Comparison of ENCODE assay signal across 18 cellular contexts in the genomic region with DNA sequence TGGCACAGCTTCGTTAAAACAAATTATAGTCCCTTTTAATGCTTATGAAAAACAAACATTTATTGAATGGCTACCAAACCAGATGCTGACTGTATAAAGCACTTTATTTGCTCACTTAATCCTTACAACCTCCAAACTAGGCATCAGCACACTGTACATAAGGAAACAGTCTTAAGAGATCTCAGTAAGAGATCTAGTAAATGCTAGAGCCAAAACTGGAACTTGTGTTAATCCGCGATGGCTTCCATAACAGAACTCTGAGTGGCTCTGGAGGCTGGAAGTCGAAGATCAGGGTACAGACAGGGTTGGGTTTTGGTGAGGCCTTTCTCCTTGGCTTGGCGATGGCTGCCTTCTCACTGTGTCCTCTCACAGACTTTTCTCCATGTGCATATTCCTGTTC. TPM values are rescaled to one million over a fixed set of nuclear protein-coding genes. Genes with fewer than 3 reads are reported as not detected.
DNase-seq lines count a peak whose midpoint lies in the region; ATAC-seq, FAIRE-seq and TF ChIP-seq lines count a peak whose summit lies in the region.
"Had no signal": no experiment of that assay in that cellular context is flagged by ENCODE, and none has a peak within 500 bp of the region (broad histone marks: within the 10 kb centered on the region; RNA-seq: fewer than 3 reads in every experiment).

No MANE protein-coding gene starts in this region.

- H3K4me1 Mint-ChIP-seq in CD8-positive, alpha-beta T cell (ENCODE audit: low read depth), result peaks cover 63% of the 10 kb centered on the region
- peaks cover 13% of the 10 kb centered on the region for H3K4me1 Mint-ChIP-seq in MCF 10A (ENCODE audit: insufficient read depth, unreplicated experiment)
- peaks cover 38% of the 10 kb centered on the region for H3K4me1 Mint-ChIP-seq in activated CD4-positive, alpha-beta memory T cell treated with anti-CD3 and anti-CD28 coated beads for 36 hours (ENCODE audit: low read depth)

- H3K9me3 Mint-ChIP-seq in CD8-positive, alpha-beta T cell, result no peaks in the 10 kb centered on the region
- no peaks in the 10 kb centered on the region for H3K9me3 Mint-ChIP-seq in MCF 10A (ENCODE audit: unreplicated experiment)
- no peaks in the 10 kb centered on the region for H3K9me3 Mint-ChIP-seq in activated CD4-positive, alpha-beta memory T cell treated with anti-CD3 and anti-CD28 coated beads for 36 hours
- H3K9me3 Mint-ChIP-seq: HFFc6 had no signal

- no peak for DNase-seq in CD8-positive, alpha-beta T cell
- DNase-seq in NCI-H82 (lab: John Stamatoyannopoulos, UW), result peak; percentile 80
- no peak for DNase-seq in RWPE1 (ENCODE audit: low spot score)
- DNase-seq in MCF 10A (ENCODE audit: unreplicated experiment), result no peak
- DNase-seq in activated CD4-positive, alpha-beta memory T cell treated with anti-CD3 and anti-CD28 coated beads for 36 hours, result no peak
- DNase-seq: GM23248, HFFc6, Kasumi-1, NCI-H1436, NCI-H2081 treated with DMSO at 0.1 percent for 48 hours, NCI-H226, NCI-H526 had no signal

- no peak for ATAC-seq in CD8-positive, alpha-beta T cell
- ATAC-seq in activated CD4-positive, CD25-positive, alpha-beta regulatory T cell treated with anti-CD3 and anti-CD28 coated beads, Interleukin-2, amount 50 U/mL, for 24 hours, result no peak
- ATAC-seq: Right ventricle myocardium inferior, SK-N-SH treated with all-trans-retinoic acid at 6 μM for 48 hours had no signal

- intact Hi-C loops in CD8-positive, alpha-beta T cell (cut with DNase I, micrococcal nuclease), result no loop called here
- intact Hi-C loops in MCF 10A (cut with micrococcal nuclease), result no loop called here
- intact Hi-C loops in activated CD4-positive, alpha-beta memory T cell treated with anti-CD3 and anti-CD28 coated beads for 36 hours (cut with micrococcal nuclease), result no loop called here

- no peaks in the 10 kb centered on the region for H3K27me3 ChIP-seq in CD8-positive, alpha-beta T cell (ENCODE audit: insufficient read depth, low read length)
- H3K27me3 ChIP-seq in mucosa of rectum (ENCODE audit: control insufficient read depth in 2 of 2, insufficient read depth in 2 of 2, low read length in 2 of 2), result no peaks in the 10 kb centered on the region

- H3K9ac ChIP-seq in mucosa of rectum (ENCODE audit: low read depth in 1 of 2, low read length in 2 of 2), result no peak overlapping the region
- H3K9ac ChIP-seq: GM23248 had no signal

- peaks cover 7% of the 10 kb centered on the region for H3K36me3 Mint-ChIP-seq in CD8-positive, alpha-beta T cell
- no peaks in the 10 kb centered on the region for H3K36me3 Mint-ChIP-seq in MCF 10A (ENCODE audit: insufficient read depth, unreplicated experiment)
- peaks cover 4% of the 10 kb centered on the region for H3K36me3 Mint-ChIP-seq in activated CD4-positive, alpha-beta memory T cell treated with anti-CD3 and anti-CD28 coated beads for 36 hours

- BruUV-seq in MCF 10A (replicated peaks; lab: Mats Ljungman, UMichigan), result no TSS peak

- no peak overlapping the region for H3K4me3 Mint-ChIP-seq in CD8-positive, alpha-beta T cell
- no peak overlapping the region for H3K4me3 Mint-ChIP-seq in MCF 10A (ENCODE audit: unreplicated experiment)
- H3K4me3 Mint-ChIP-seq in activated CD4-positive, alpha-beta memory T cell treated with anti-CD3 and anti-CD28 coated beads for 36 hours, result no peak overlapping the region
- H3K4me3 Mint-ChIP-seq: HFFc6 had no signal

- H3K27ac Mint-ChIP-seq in CD8-positive, alpha-beta T cell, result peak overlapping the region; percentile 34
- no peak overlapping the region for H3K27ac Mint-ChIP-seq in MCF 10A (ENCODE audit: low read depth, unreplicated experiment)
- H3K27ac Mint-ChIP-seq in activated CD4-positive, alpha-beta memory T cell treated with anti-CD3 and anti-CD28 coated beads for 36 hours, result no peak overlapping the region
- H3K27ac Mint-ChIP-seq: HFFc6 had no signal

- no peaks in the 10 kb centered on the region for H3K36me3 ChIP-seq in CD8-positive, alpha-beta T cell (ENCODE audit: insufficient read depth, low read length)
- H3K36me3 ChIP-seq in mucosa of rectum (ENCODE audit: control insufficient read depth in 2 of 2, insufficient read depth in 2 of 2, low read length in 2 of 2), result no peaks in the 10 kb centered on the region

- no peak for TF ChIP-seq CTCF in CD8-positive, alpha-beta T cell (IDR thresholded peaks at IDR 0.05)
- TF ChIP-seq CTCF in RWPE1 (conservative IDR thresholded peaks at IDR 0.05; ENCODE audit: low read depth) (no peak), MCF 10A (IDR thresholded peaks at IDR 0.05; ENCODE audit: unreplicated experiment) (no peak)

- FAIRE-seq in colon (lab: Jason Lieb, UNC), result peak; percentile 47
- FAIRE-seq: A204.1 had no signal

- POLR2A ChIA-PET in CD8-positive, alpha-beta T cell (lab: Charles Lee), result interaction anchor here (0.7 kb wide), 1 partner anchor 14 kb away, joined by 5 read pairs; no protein-coding TSS in a partner anchor
- POLR2A ChIA-PET in RWPE1 (lab: Yijun Ruan, JAX; ENCODE audit: low non-redundant PET) (no interaction called here), MCF 10A (lab: Yijun Ruan, JAX) (interaction anchor here (1.5 kb wide), 1 partner anchor 13 kb away, joined by 6 read pairs; no protein-coding TSS in a partner anchor)
- POLR2A ChIA-PET in activated CD4-positive, alpha-beta memory T cell treated with anti-CD3 and anti-CD28 coated beads for 36 hours (lab: Charles Lee), result no interaction called here

- peaks cover 6% of the 10 kb centered on the region for H3K4me1 ChIP-seq in CD8-positive, alpha-beta T cell (ENCODE audit: insufficient read depth, low read length)
- peaks cover 15 to 31% of the 10 kb centered on the region in 2 donors for H3K4me1 ChIP-seq in mucosa of rectum (ENCODE audit: control insufficient read depth in 2 of 2, insufficient read depth in 2 of 2, low read length in 2 of 2)

- no peaks in the 10 kb centered on the region for H3K9me3 ChIP-seq in CD8-positive, alpha-beta T cell (ENCODE audit: low read length)
- H3K9me3 ChIP-seq in mucosa of rectum (ENCODE audit: control insufficient read depth in 2 of 2, low read length in 2 of 2), result no peaks in the 10 kb centered on the region

- H3K27ac ChIP-seq in CD8-positive, alpha-beta T cell (ENCODE audit: low read depth, low read length), result no peak overlapping the region
- H3K27ac ChIP-seq in mucosa of rectum (ENCODE audit: low read depth in 2 of 2, low read length in 2 of 2) (peak overlapping the region; percentile 35 to 54), RWPE1 (no peak overlapping the region)
- H3K27ac ChIP-seq: GM23248 had no signal

- H3K4me3 ChIP-seq in CD8-positive, alpha-beta T cell (ENCODE audit: low read depth, low read length), result no peak overlapping the region
- H3K4me3 ChIP-seq in mucosa of rectum (ENCODE audit: low read length in 2 of 2), result no peak overlapping the region
- H3K4me3 ChIP-seq: GM23248 had no signal

- H3K27me3 Mint-ChIP-seq in CD8-positive, alpha-beta T cell (ENCODE audit: low read depth), result no peaks in the 10 kb centered on the region
- H3K27me3 Mint-ChIP-seq in MCF 10A (ENCODE audit: insufficient read depth, unreplicated experiment), result no peaks in the 10 kb centered on the region
- H3K27me3 Mint-ChIP-seq in activated CD4-positive, alpha-beta memory T cell treated with anti-CD3 and anti-CD28 coated beads for 36 hours, result no peaks in the 10 kb centered on the region

- CTCF ChIA-PET in CD8-positive, alpha-beta T cell (lab: Charles Lee), result no interaction called here
- CTCF ChIA-PET in RWPE1 (lab: Yijun Ruan, JAX), result no interaction called here
- CTCF ChIA-PET in MCF 10A (lab: Yijun Ruan, JAX), result no interaction called here
- CTCF ChIA-PET in activated CD4-positive, alpha-beta memory T cell treated with anti-CD3 and anti-CD28 coated beads for 36 hours (lab: Charles Lee), result no interaction called here

RNA-seq across cellular contexts. Expression of gene PDZD8, which starts 27.0 kb away (rescaled TPM):
- 10 to 100 TPM; 49.6 to 59.8 TPM for total RNA-seq in CD8-positive, alpha-beta T cell
- 43.0 and 43.3 TPM in 2 replicates for total RNA-seq in MCF 10A (2022)
- total RNA-seq in activated CD4-positive, alpha-beta memory T cell treated with anti-CD3 and anti-CD28 coated beads for 36 hours, result 10 to 100 TPM; 14.3 to 16.2 TPM

Comparison
In these comparisons a context has a peak if more than half of its experiments do, and no peak if none do; other contexts are left out.
1. H3K27ac ChIP-seq: peak in mucosa of rectum (2 of 2); none in CD8-positive, alpha-beta T cell (single experiment) and RWPE1 (single experiment).
2. POLR2A ChIA-PET loops: an anchor here in CD8-positive, alpha-beta T cell (0.7 kb wide) and MCF 10A (1.5 kb wide); none called in RWPE1 and activated CD4-positive, alpha-beta memory T cell treated with anti-CD3 and anti-CD28 coated beads for 36 hours.